Comparison of ENCODE assay signal across 8 cellular contexts in the genomic region with DNA sequence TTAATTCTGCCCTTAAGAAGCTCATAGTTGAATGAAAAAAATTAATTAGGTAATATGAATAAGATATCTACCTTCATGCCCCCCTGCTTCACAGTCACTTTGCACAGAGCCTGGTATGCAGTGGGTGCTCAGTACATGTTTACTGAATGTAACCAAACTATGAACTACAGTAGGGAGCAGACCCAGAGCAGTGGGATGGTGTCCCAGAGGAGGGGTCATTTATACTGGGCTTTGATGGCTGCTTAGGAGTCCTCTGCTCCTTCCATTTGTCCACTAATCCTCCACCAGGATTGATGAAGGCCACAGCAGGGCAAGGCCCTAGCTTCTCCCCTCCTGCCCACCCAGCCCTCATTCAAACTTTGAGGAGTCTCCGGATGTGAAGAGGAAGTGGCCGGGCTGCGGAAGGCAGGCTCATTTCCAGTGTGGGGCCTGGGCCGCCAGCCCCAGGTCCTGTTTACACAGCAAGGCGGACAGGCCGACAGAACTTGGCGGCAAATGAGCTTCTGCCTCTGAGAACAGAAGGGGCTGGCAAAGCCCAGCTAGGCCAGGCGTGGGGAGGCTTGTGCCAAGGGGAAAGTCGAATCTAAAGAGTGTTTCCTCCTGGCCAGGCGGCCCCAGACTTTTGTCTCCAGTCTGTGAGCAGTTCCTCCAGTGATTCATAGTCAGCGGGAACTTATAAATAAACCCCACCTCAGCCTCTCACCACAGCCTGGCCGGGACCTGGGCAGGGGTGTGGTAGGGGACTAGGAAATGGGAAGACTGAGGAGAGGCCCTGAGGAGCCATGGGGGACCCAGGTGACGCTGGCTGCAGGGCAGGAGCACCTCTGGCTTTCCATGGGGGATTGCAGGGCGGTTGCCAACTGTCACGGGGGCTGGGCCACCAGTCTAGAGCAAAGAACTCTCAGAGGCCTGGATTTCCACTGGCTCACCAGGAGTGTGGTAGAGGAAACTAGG. TPM values are rescaled to one million over a fixed set of nuclear protein-coding genes. Genes with fewer than 3 reads are reported as not detected.
A peak's percentile ranks its signal among the peaks of the same experiment; 100 is the strongest.
DNase-seq lines count a peak whose midpoint lies in the region; TF ChIP-seq lines count a peak whose summit lies in the region.

No MANE protein-coding gene starts in this region.

- DNase-seq in G401 (ENCODE audit: low spot score) (peak; percentile 42), SIG-M5 (lab: John Stamatoyannopoulos, UW) (peak; percentile 33), fibroblast of villous mesenchyme (ENCODE audit: low read depth) (peak; percentile 71), nucleus accumbens (lab: John Stamatoyannopoulos, UW) (peak in 50 of 56 donors; percentile 4 to 83 (median 50)), A673 (ENCODE audit: low spot score) (no peak), NCI-H748 treated with DMSO at 0.1 percent for 48 hours (lab: John Stamatoyannopoulos, UW) (no peak)
- no peak for DNase-seq in activated naive CD4-positive, alpha-beta T cell treated with anti-CD3 and anti-CD28 coated beads, Interleukin-2, amount 10 ng/mL, durations not matched to agents 7 days and 5 days
- DNase-seq in activated naive CD4-positive, alpha-beta T cell (lab: John Stamatoyannopoulos, UW), result no peak

- H3K9me3 ChIP-seq in A673 (ENCODE audit: low read depth, low read length, poor library complexity, severe bottlenecking), result no peaks in the 10 kb centered on the region

- H3K4me3 ChIP-seq in fibroblast of villous mesenchyme (ENCODE audit: low read depth, low read length), result no peak overlapping the region
- H3K4me3 ChIP-seq in A673 (ENCODE audit: low read depth, low read length, poor library complexity, severe bottlenecking), result no peak overlapping the region

- intact Hi-C loops in A673 (cut with micrococcal nuclease; ENCODE audit: unreplicated experiment), result loop anchor here (5.0 kb wide), 2 partner anchors 85 to 235 kb away; partner anchors contain the start of gene SMAD6

- BruUV-seq in A673 (replicated peaks; lab: Mats Ljungman, UMichigan), result no TSS peak

- H3K4me3 Mint-ChIP-seq in activated naive CD4-positive, alpha-beta T cell treated with anti-CD3 and anti-CD28 coated beads, Interleukin-2, amount 10 ng/mL, durations not matched to agents 7 days and 5 days, result no peak overlapping the region

- no peaks in the 10 kb centered on the region for H3K27me3 ChIP-seq in A673 (replicated peaks; ENCODE audit: insufficient read depth, low read depth, low read length, poor library complexity)

- peaks cover 2% of the 10 kb centered on the region for H3K9me3 Mint-ChIP-seq in activated naive CD4-positive, alpha-beta T cell treated with anti-CD3 and anti-CD28 coated beads, Interleukin-2, amount 10 ng/mL, durations not matched to agents 7 days and 5 days

- CTCF ChIA-PET in activated naive CD4-positive, alpha-beta T cell treated with anti-CD3 and anti-CD28 coated beads, Interleukin-2, amount 10 ng/mL, durations not matched to agents 7 days and 5 days (lab: Charles Lee), result interaction anchor here (0.9 to 1.3 kb wide), 2 partner anchors 156 to 234 kb away, joined by 4 to 9 read pairs; no protein-coding TSS in a partner anchor
- CTCF ChIA-PET in A673 (lab: Charles Lee), result interaction anchor here (0.6 kb wide), 2 partner anchors 236 to 266 kb away, joined by 3 to 5 read pairs; no protein-coding TSS in a partner anchor

- H3K4me1 Mint-ChIP-seq in activated naive CD4-positive, alpha-beta T cell treated with anti-CD3 and anti-CD28 coated beads, Interleukin-2, amount 10 ng/mL, durations not matched to agents 7 days and 5 days, result peaks cover 27% of the 10 kb centered on the region

- H3K27ac ChIP-seq in A673 (ENCODE audit: low read depth, low read length, poor library complexity, severe bottlenecking), result no peak overlapping the region

- POLR2A ChIA-PET in A673 (lab: Charles Lee; ENCODE audit: low non-redundant PET), result no interaction called here

- peaks cover 20% of the 10 kb centered on the region for H3K4me1 ChIP-seq in A673 (ENCODE audit: insufficient read depth, low read length, poor library complexity, severe bottlenecking)

- H3K27me3 Mint-ChIP-seq in activated naive CD4-positive, alpha-beta T cell treated with anti-CD3 and anti-CD28 coated beads, Interleukin-2, amount 10 ng/mL, durations not matched to agents 7 days and 5 days, result peaks cover 51% of the 10 kb centered on the region

- TF ChIP-seq CTCF in fibroblast of villous mesenchyme (IDR thresholded peaks at IDR 0.05; ENCODE audit: insufficient read depth, low read depth, low read length) (no peak), A673 (conservative IDR thresholded peaks at IDR 0.05; ENCODE audit: low read depth, low read length) (no peak)

- H3K36me3 Mint-ChIP-seq in activated naive CD4-positive, alpha-beta T cell treated with anti-CD3 and anti-CD28 coated beads, Interleukin-2, amount 10 ng/mL, durations not matched to agents 7 days and 5 days, result peaks cover 9% of the 10 kb centered on the region

- H3K36me3 ChIP-seq in A673 (ENCODE audit: insufficient read depth, low read length, poor library complexity, severe bottlenecking), result no peaks in the 10 kb centered on the region

- H3K27ac Mint-ChIP-seq in activated naive CD4-positive, alpha-beta T cell treated with anti-CD3 and anti-CD28 coated beads, Interleukin-2, amount 10 ng/mL, durations not matched to agents 7 days and 5 days, result no peak overlapping the region

- in situ Hi-C loops in G401 (cut with HindIII; ENCODE audit: low sequenced_read_pairs), result no loop called here

RNA-seq across cellular contexts. Expression of gene LCTL, which starts 51.6 kb away (rescaled TPM):
- 0.07 TPM in 1 of 2 replicates, not detected in the other for total RNA-seq in G401 (2014; rRNA removed; shearing (Covaris generic))
- 0.32 and 0.43 TPM in 2 replicates for total RNA-seq in fibroblast of villous mesenchyme
- not detected in 2 replicates for total RNA-seq in A673 (2021)

Comparison
In these comparisons a context has a peak if more than half of its experiments do, and no peak if none do; other contexts are left out.
1. DNase-seq: peak in G401 (single experiment), SIG-M5 (single experiment), fibroblast of villous mesenchyme (single experiment) and nucleus accumbens (50 of 56); none in activated naive CD4-positive, alpha-beta T cell treated with anti-CD3 and anti-CD28 coated beads, Interleukin-2, amount 10 ng/mL, durations not matched to agents 7 days and 5 days (single experiment), A673 (single experiment), NCI-H748 treated with DMSO at 0.1 percent for 48 hours (single experiment) and activated naive CD4-positive, alpha-beta T cell (0 of 4).